Comparison of ENCODE assay signal across 12 cellular contexts in genomic region chr19:4130635-4131438, GRCh38. TPM values are rescaled to one million over a fixed set of nuclear protein-coding genes. Genes with fewer than 3 reads are reported as not detected.
DNase-seq lines count a peak whose midpoint lies in the region; ATAC-seq and TF ChIP-seq lines count a peak whose summit lies in the region.
"Had no signal": no experiment of that assay in that cellular context is flagged by ENCODE, and none has a peak within 500 bp of the region (broad histone marks: within the 10 kb centered on the region; RNA-seq: fewer than 3 reads in every experiment).

No MANE protein-coding gene starts in this region.

- H3K9me2 ChIP-seq in OCI-LY7 (ENCODE audit: insufficient read depth, low read length), result no peaks in the 10 kb centered on the region

- in situ Hi-C loops in ACHN (cut with HindIII; ENCODE audit: low pct_ligation_motif_present, low pct_unique_long_range_greater_than_20kb, low sequenced_read_pairs), result no loop called here

- H3K27ac Mint-ChIP-seq in brain, result peak overlapping the region in 3 of 5 experiments; percentile 28 to 81 (median 46)
- H3K27ac Mint-ChIP-seq: activated naive CD8-positive, alpha-beta T cell treated with anti-CD3 and anti-CD28 coated beads, Interleukin-2, amount 10 ng/mL, durations not matched to agents 7 days and 5 days; CD8-positive, alpha-beta memory T cell had no signal

- peak overlapping the region in 2 of 5 experiments; percentile 4 to 59 for H3K4me3 Mint-ChIP-seq in brain
- H3K4me3 Mint-ChIP-seq: activated naive CD8-positive, alpha-beta T cell treated with anti-CD3 and anti-CD28 coated beads, Interleukin-2, amount 10 ng/mL, durations not matched to agents 7 days and 5 days had no signal

- BruUV-seq in OCI-LY7 (replicated peaks; lab: Mats Ljungman, UMichigan), result no TSS peak

- peak; percentile 38 for ATAC-seq in left lobe of liver
- no peak for ATAC-seq in HG03139 (IDR thresholded peaks at IDR 0.05; ENCODE audit: unreplicated experiment)

- TF ChIP-seq CTCF in brain (conservative IDR thresholded peaks at IDR 0.05), result no peak
- TF ChIP-seq CTCF in OCI-LY7 (conservative IDR thresholded peaks at IDR 0.05; ENCODE audit: low read length), result no peak

- H3K9me3 Mint-ChIP-seq in brain, result no peaks in the 10 kb centered on the region
- H3K9me3 Mint-ChIP-seq: activated naive CD8-positive, alpha-beta T cell treated with anti-CD3 and anti-CD28 coated beads, Interleukin-2, amount 10 ng/mL, durations not matched to agents 7 days and 5 days; CD8-positive, alpha-beta memory T cell had no signal

- H3K36me3 Mint-ChIP-seq in brain, result no peaks in the 10 kb centered on the region
- H3K36me3 Mint-ChIP-seq: activated naive CD8-positive, alpha-beta T cell treated with anti-CD3 and anti-CD28 coated beads, Interleukin-2, amount 10 ng/mL, durations not matched to agents 7 days and 5 days; CD8-positive, alpha-beta memory T cell had no signal

- no peaks in the 10 kb centered on the region for H3K79me2 ChIP-seq in OCI-LY7 (ENCODE audit: insufficient read depth, low read depth, low read length)

- peaks cover 10% of the 10 kb centered on the region for H3K27me3 Mint-ChIP-seq in brain

- no peaks in the 10 kb centered on the region for H3K4me1 ChIP-seq in OCI-LY7 (ENCODE audit: insufficient read depth, low read length, poor library complexity, severe bottlenecking)

- POLR2A ChIA-PET in OCI-LY7 (lab: Charles Lee), result interaction anchor here (0.6 kb wide), 1 partner anchor 8 kb away, joined by 6 read pairs; no protein-coding TSS in a partner anchor

- no peak overlapping the region for H3K27ac ChIP-seq in OCI-LY7 (ENCODE audit: low read depth, low read length, poor library complexity, severe bottlenecking)
- H3K27ac ChIP-seq: skin epidermis had no signal

- intact Hi-C loops in OCI-LY7 (cut with micrococcal nuclease; ENCODE audit: unreplicated experiment), result no loop called here

- no peak overlapping the region for H3K4me2 ChIP-seq in OCI-LY7 (ENCODE audit: low read length)

- CTCF ChIA-PET in OCI-LY7 (lab: Charles Lee; ENCODE audit: unreplicated experiment), result no interaction called here

- peak; percentile 12 for DNase-seq in ACHN
- peak; percentile 75 for DNase-seq in HT1080 (ENCODE audit: low read depth)
- no peak for DNase-seq in left lobe of liver (ENCODE audit: low spot score)
- DNase-seq in activated CD4-positive, alpha-beta T cell treated with anti-CD3 and anti-CD28 coated beads for 1 hour, result no peak
- no peak for DNase-seq in OCI-LY7 (ENCODE audit: low spot score)
- no peak for DNase-seq in NCI-H1092 treated with DMSO at 0.1 percent for 48 hours (lab: John Stamatoyannopoulos, UW)
- DNase-seq: activated naive CD8-positive, alpha-beta T cell treated with anti-CD3 and anti-CD28 coated beads, Interleukin-2, amount 10 ng/mL, durations not matched to agents 7 days and 5 days; CD8-positive, alpha-beta memory T cell; T1000 had no signal

- no peaks in the 10 kb centered on the region for H4K20me1 ChIP-seq in OCI-LY7 (ENCODE audit: insufficient read depth, low read length)

- H2AFZ ChIP-seq in OCI-LY7 (ENCODE audit: low read length), result no peak overlapping the region

- no peak overlapping the region for H3K4me3 ChIP-seq in OCI-LY7 (ENCODE audit: low read depth, low read length, poor library complexity, severe bottlenecking)
- H3K4me3 ChIP-seq: skin epidermis had no signal

- H3K9me3 ChIP-seq in OCI-LY7 (ENCODE audit: low read length), result no peaks in the 10 kb centered on the region

- no peaks in the 10 kb centered on the region for H3K36me3 ChIP-seq in OCI-LY7 (ENCODE audit: insufficient read depth, low read length)

- peaks cover 8% of the 10 kb centered on the region for H3K4me1 Mint-ChIP-seq in brain
- H3K4me1 Mint-ChIP-seq: CD8-positive, alpha-beta memory T cell had no signal

RNA-seq across cellular contexts. Expression of gene MAP2K2, which starts 6.9 kb away (rescaled TPM):
- total RNA-seq in HT1080 (2014; rRNA removed; shearing (Covaris generic)), result 105 and 124 TPM in 2 replicates
- 152 and 165 TPM in 2 replicates for polyA plus RNA-seq in HT1080 (2015; cell fraction: cytosol; rRNA removed)
- 91.0 and 110 TPM in 2 replicates for polyA plus RNA-seq in HT1080 (2015; cell fraction: nucleus; rRNA removed)
- polyA plus RNA-seq in brain (ENCODE audit: insufficient read depth, low read depth, low replicate concordance), result 266 TPM
- 63.1 TPM for total RNA-seq in left lobe of liver
- 84.7 and 105 TPM in 2 replicates for total RNA-seq in OCI-LY7 (2014; rRNA removed; shearing (Covaris generic))
- 116 and 120 TPM in 2 replicates for total RNA-seq in OCI-LY7 (2022)

RNA-seq across cellular contexts. Expression of gene CREB3L3, which starts 22.6 kb away (rescaled TPM):
- not detected in 2 replicates for total RNA-seq in HT1080 (2014; rRNA removed; shearing (Covaris generic))
- polyA plus RNA-seq in HT1080 (2015; cell fraction: cytosol; rRNA removed), result not detected in 2 replicates
- not detected in 2 replicates for polyA plus RNA-seq in HT1080 (2015; cell fraction: nucleus; rRNA removed)
- polyA plus RNA-seq in brain (ENCODE audit: insufficient read depth, low read depth, low replicate concordance), result 0.39 TPM
- 52.0 TPM for total RNA-seq in left lobe of liver
- 0.08 and 0.09 TPM in 2 replicates for total RNA-seq in OCI-LY7 (2014; rRNA removed; shearing (Covaris generic))
- total RNA-seq in OCI-LY7 (2022), result not detected in 2 replicates
- total RNA-seq: activated naive CD8-positive, alpha-beta T cell treated with anti-CD3 and anti-CD28 coated beads, Interleukin-2, amount 10 ng/mL, durations not matched to agents 7 days and 5 days; CD8-positive, alpha-beta memory T cell had no signal

RNA-seq across cellular contexts. Expression of gene SIRT6, which starts 51.5 kb away (rescaled TPM):
- total RNA-seq in HT1080 (2014; rRNA removed; shearing (Covaris generic)), result 16.4 and 18.5 TPM in 2 replicates
- polyA plus RNA-seq in HT1080 (2015; cell fraction: cytosol; rRNA removed), result 23.8 and 31.2 TPM in 2 replicates
- polyA plus RNA-seq in HT1080 (2015; cell fraction: nucleus; rRNA removed), result 49.0 and 63.8 TPM in 2 replicates
- 39.6 TPM for polyA plus RNA-seq in brain (ENCODE audit: insufficient read depth, low read depth, low replicate concordance)
- 11.1 TPM for total RNA-seq in left lobe of liver
- total RNA-seq in OCI-LY7 (2014; rRNA removed; shearing (Covaris generic)), result 29.1 and 31.7 TPM in 2 replicates
- total RNA-seq in OCI-LY7 (2022), result 45.3 and 46.2 TPM in 2 replicates

RNA-seq across cellular contexts. Expression of gene ANKRD24, which starts 51.7 kb away (rescaled TPM):
- 0.20 and 0.42 TPM in 2 replicates for total RNA-seq in HT1080 (2014; rRNA removed; shearing (Covaris generic))
- 0.26 and 0.46 TPM in 2 replicates for polyA plus RNA-seq in HT1080 (2015; cell fraction: cytosol; rRNA removed)
- 1.6 and 2.4 TPM in 2 replicates for polyA plus RNA-seq in HT1080 (2015; cell fraction: nucleus; rRNA removed)
- polyA plus RNA-seq in brain (ENCODE audit: insufficient read depth, low read depth, low replicate concordance), result 6.2 TPM
- total RNA-seq in left lobe of liver (5.6 TPM), OCI-LY7 (2022) (4.4 and 4.8 TPM in 2 replicates)
- total RNA-seq in OCI-LY7 (2014; rRNA removed; shearing (Covaris generic)), result 1.7 and 2.8 TPM in 2 replicates

Comparison
In these comparisons a context has a peak if more than half of its experiments do, and no peak if none do; other contexts are left out.
1. DNase-seq: peak in ACHN (single experiment) and HT1080 (single experiment); none in left lobe of liver (single experiment), activated CD4-positive, alpha-beta T cell treated with anti-CD3 and anti-CD28 coated beads for 1 hour (single experiment), OCI-LY7 (single experiment) and NCI-H1092 treated with DMSO at 0.1 percent for 48 hours (single experiment).
2. RNA of gene CREB3L3, which starts 22.6 kb away (total RNA-seq): 52.0 TPM in left lobe of liver (single experiment); 0.08 to 0.09 TPM in OCI-LY7 and not detected in HT1080; every median in the first group is over 10 times any median in the second.